In the genomic region with DNA sequence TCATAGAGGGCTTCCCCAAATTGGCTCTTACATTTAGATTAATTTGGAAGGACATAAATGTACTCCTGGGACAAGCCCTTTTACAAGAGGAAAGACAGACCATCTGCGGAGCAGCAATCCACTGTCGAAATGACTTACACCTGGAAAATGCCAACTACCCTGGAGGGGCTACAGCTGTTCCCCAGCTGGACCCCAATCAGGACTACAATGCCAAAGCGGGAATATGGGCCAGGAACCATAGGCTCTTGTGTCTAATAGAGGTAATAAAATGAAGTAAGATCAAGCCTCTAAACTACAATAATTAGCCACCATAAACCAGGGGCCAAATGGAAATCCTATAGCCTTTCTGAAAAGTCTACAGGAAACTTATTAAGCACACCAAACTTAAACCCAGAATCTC, we compare ENCODE assay signal across 34 cellular contexts.
"Had no signal": no experiment of that assay in that cellular context is flagged by ENCODE, and none has a peak within 500 bp of the region (broad histone marks: within the 10 kb centered on the region; RNA-seq: fewer than 3 reads in every experiment).

No MANE protein-coding gene starts in this region.

- H3K27ac ChIP-seq: ascending aorta, cardiac muscle cell, SJCRH30, SK-N-MC, WERI-Rb-1 had no signal

- H3K27ac Mint-ChIP-seq: activated CD4-positive, alpha-beta T cell treated with anti-CD3 and anti-CD28 coated beads, Interleukin-2, amount 10 ng/mL, durations not matched to agents 24 days and 14 days; activated CD8-positive, alpha-beta T cell treated with anti-CD3 and anti-CD28 coated beads for 36 hours; activated naive CD4-positive, alpha-beta T cell treated with anti-CD3 and anti-CD28 coated beads, Interleukin-2, amount 50 U/mL, for 24 hours; activated naive CD8-positive, alpha-beta T cell treated with anti-CD3 and anti-CD28 coated beads, Interleukin-2, amount 10 ng/mL, durations not matched to agents 7 days and 5 days; activated T-cell treated with anti-CD3 and anti-CD28 coated beads, Interleukin-2, amount 50 U/mL, for 72 hours; activated T-helper 17 cell treated with anti-CD3 and anti-CD28 coated beads, Interleukin-2, amount 50 U/mL, for 72 hours had no signal

- H3K9me3 ChIP-seq: ascending aorta, MG63 had no signal

- H3K36me3 ChIP-seq: ascending aorta, cardiac muscle cell, MG63, SJCRH30, WERI-Rb-1 had no signal

- DNase-seq: activated CD4-positive, alpha-beta T cell treated with anti-CD3 and anti-CD28 coated beads, Interleukin-2, amount 10 ng/mL, durations not matched to agents 24 days and 14 days; activated CD4-positive, alpha-beta T cell treated with anti-CD3 and anti-CD28 coated beads, Interleukin-2, amount 50 U/mL, for 4 hours; activated CD4-positive, CD25-positive, alpha-beta regulatory T cell; activated CD8-positive, alpha-beta T cell treated with anti-CD3 and anti-CD28 coated beads for 36 hours; activated effector memory CD4-positive, alpha-beta T cell treated with anti-CD3 and anti-CD28 coated beads, Interleukin-2, amount 50 U/mL, for 16 hours; activated naive CD4-positive, alpha-beta T cell treated with Interleukin-2 at 50 U/mL for 16 hours; activated naive CD8-positive, alpha-beta T cell treated with anti-CD3 and anti-CD28 coated beads, Interleukin-2, amount 10 ng/mL, durations not matched to agents 7 days and 5 days; activated T-cell treated with anti-CD3 and anti-CD28 coated beads, Interleukin-2, amount 50 U/mL, for 1 hour; activated T-cell treated with anti-CD3 and anti-CD28 coated beads, Interleukin-2, amount 50 U/mL, for 72 hours; amygdala; Kasumi-1; KG1; MG63; NCI-H1048; NCI-H1417; NCI-H146; NCI-H187; NCI-H2029 treated with DMSO at 0.1 percent for 48 hours; NCI-H2107; NCI-H226; NCI-H446 treated with DMSO at 0.1 percent for 48 hours; NCI-H524; NCI-H774; SHP77; SJCRH30; T1000; WERI-Rb-1 had no signal

- H3K4me1 ChIP-seq: ascending aorta had no signal

- H3K36me3 Mint-ChIP-seq: activated naive CD4-positive, alpha-beta T cell treated with anti-CD3 and anti-CD28 coated beads, Interleukin-2, amount 50 U/mL, for 24 hours; activated naive CD8-positive, alpha-beta T cell treated with anti-CD3 and anti-CD28 coated beads, Interleukin-2, amount 10 ng/mL, durations not matched to agents 7 days and 5 days had no signal

- H3K4me3 ChIP-seq: ascending aorta, cardiac muscle cell, MG63, SJCRH30, SK-N-MC had no signal

- H3K4me1 Mint-ChIP-seq: activated CD4-positive, alpha-beta T cell treated with anti-CD3 and anti-CD28 coated beads, Interleukin-2, amount 10 ng/mL, durations not matched to agents 24 days and 14 days; activated naive CD4-positive, alpha-beta T cell treated with anti-CD3 and anti-CD28 coated beads, Interleukin-2, amount 50 U/mL, for 24 hours; activated naive CD8-positive, alpha-beta T cell treated with anti-CD3 and anti-CD28 coated beads, Interleukin-2, amount 10 ng/mL, durations not matched to agents 7 days and 5 days; activated T-helper 17 cell treated with anti-CD3 and anti-CD28 coated beads, Interleukin-2, amount 50 U/mL, for 72 hours; central memory CD8-positive, alpha-beta T cell had no signal

- H3K27me3 ChIP-seq: ascending aorta, cardiac muscle cell, MG63, SJCRH30 had no signal

- ATAC-seq: activated CD8-positive, alpha-beta T cell treated with anti-CD3 and anti-CD28 coated beads for 36 hours; activated T-cell treated with anti-CD3 and anti-CD28 coated beads, Interleukin-2, amount 50 U/mL, for 72 hours; activated T-helper 17 cell treated with anti-CD3 and anti-CD28 coated beads, Interleukin-2, amount 50 U/mL, for 72 hours; Panc1 had no signal

- H3K4me3 Mint-ChIP-seq: activated CD4-positive, alpha-beta T cell treated with anti-CD3 and anti-CD28 coated beads, Interleukin-2, amount 10 ng/mL, durations not matched to agents 24 days and 14 days; activated CD8-positive, alpha-beta T cell treated with anti-CD3 and anti-CD28 coated beads for 36 hours; activated naive CD4-positive, alpha-beta T cell treated with anti-CD3 and anti-CD28 coated beads, Interleukin-2, amount 50 U/mL, for 24 hours; activated naive CD8-positive, alpha-beta T cell treated with anti-CD3 and anti-CD28 coated beads, Interleukin-2, amount 10 ng/mL, durations not matched to agents 7 days and 5 days; activated T-cell treated with anti-CD3 and anti-CD28 coated beads, Interleukin-2, amount 50 U/mL, for 72 hours; activated T-helper 17 cell treated with anti-CD3 and anti-CD28 coated beads, Interleukin-2, amount 50 U/mL, for 72 hours; central memory CD8-positive, alpha-beta T cell had no signal

- H3K9me3 Mint-ChIP-seq: activated CD4-positive, alpha-beta T cell treated with anti-CD3 and anti-CD28 coated beads, Interleukin-2, amount 10 ng/mL, durations not matched to agents 24 days and 14 days; activated CD8-positive, alpha-beta T cell treated with anti-CD3 and anti-CD28 coated beads for 36 hours; activated naive CD4-positive, alpha-beta T cell treated with anti-CD3 and anti-CD28 coated beads, Interleukin-2, amount 50 U/mL, for 24 hours; activated naive CD8-positive, alpha-beta T cell treated with anti-CD3 and anti-CD28 coated beads, Interleukin-2, amount 10 ng/mL, durations not matched to agents 7 days and 5 days; activated T-cell treated with anti-CD3 and anti-CD28 coated beads, Interleukin-2, amount 50 U/mL, for 72 hours; activated T-helper 17 cell treated with anti-CD3 and anti-CD28 coated beads, Interleukin-2, amount 50 U/mL, for 72 hours had no signal
